In genomic region chr11:47526032-47526431, GRCh38 we compare ENCODE assay signal across 8 cellular contexts. TPM values are rescaled to one million over a fixed set of nuclear protein-coding genes. Genes with fewer than 3 reads are reported as not detected.
A peak's percentile ranks its signal among the peaks of the same experiment; 100 is the strongest.
DNase-seq lines count a peak whose midpoint lies in the region; ATAC-seq and TF ChIP-seq lines count a peak whose summit lies in the region.
"Not testable (repeated sequence)": the region's sequence is repeated elsewhere in the genome, so short reads cannot be mapped to it uniquely, and the experiment has no call there.

No MANE protein-coding gene starts in this region.

- H3K9me3 ChIP-seq in DOHH2 (ENCODE audit: control insufficient read depth, insufficient read depth, low read length); RWPE2 (ENCODE audit: severe bottlenecking); breast epithelium; skeletal muscle tissue (ENCODE audit: control insufficient read depth in 3 of 3, low read length in 3 of 3): not testable (repeated sequence)

- H3F3A ChIP-seq in DOHH2 (ENCODE audit: control insufficient read depth, insufficient read depth), result not testable (repeated sequence)

- H3K9me2 ChIP-seq in DOHH2 (replicated peaks; ENCODE audit: control insufficient read depth, low read length), result not testable (repeated sequence)

- peaks cover 29% of the 10 kb centered on the region for H3K36me3 ChIP-seq in DOHH2 (ENCODE audit: control insufficient read depth, low read length)
- peaks cover 29% of the 10 kb centered on the region for H3K36me3 ChIP-seq in RWPE2 (ENCODE audit: low read depth)
- not testable (repeated sequence) for H3K36me3 ChIP-seq in breast epithelium; skeletal muscle tissue (ENCODE audit: control insufficient read depth in 3 of 3, insufficient read depth in 3 of 3, low read length in 3 of 3)

- TF ChIP-seq POLR2A in breast epithelium (IDR thresholded peaks at IDR 0.05), result not testable (repeated sequence)

- peaks cover 45% of the 10 kb centered on the region for H3K4me1 Mint-ChIP-seq in activated T-helper 1 cell treated with anti-CD3 and anti-CD28 coated beads, Interleukin-12 subunit alpha, Interleukin-12 subunit beta, Interleukin-2, Interleukin-4 antibody, amounts not matched to agents 30 ng/mL and 10 ng/mL and 1 ng/mL, durations not matched to agents 14 hours and 24 hours and 36 hours (ENCODE audit: low read depth)
- H3K4me1 Mint-ChIP-seq in glutamatergic neuron (ENCODE audit: low read depth, unreplicated experiment) (peaks cover 28% of the 10 kb centered on the region), natural killer cell (peaks cover 43 to 51% of the 10 kb centered on the region in 2 donors), type B pancreatic cell (ENCODE audit: unreplicated experiment) (peaks cover 34% of the 10 kb centered on the region)

- H4K20me1 ChIP-seq in DOHH2 (ENCODE audit: control insufficient read depth, insufficient read depth, low read depth, low read length), result peaks cover 31% of the 10 kb centered on the region

- not testable (repeated sequence) for DNase-seq in RWPE2 (ENCODE audit: low spot score); activated T-helper 1 cell treated with anti-CD3 and anti-CD28 coated beads, Interleukin-12 subunit alpha, Interleukin-12 subunit beta, Interleukin-2, Interleukin-4 antibody, amounts not matched to agents 30 ng/mL and 10 ng/mL and 1 ng/mL, durations not matched to agents 14 hours and 24 hours and 36 hours (ENCODE audit: low spot score); breast epithelium (ENCODE audit: low spot score in 2 of 2); glutamatergic neuron; natural killer cell; type B pancreatic cell (ENCODE audit: extremely low spot score, unreplicated experiment)

- peaks cover 100% of the 10 kb centered on the region for H3K79me2 ChIP-seq in DOHH2 (ENCODE audit: control insufficient read depth, low read length)

- H3K4me2 ChIP-seq in DOHH2 (ENCODE audit: low read length), result 0 out of 2 replicates have a peak overlapping the region, but pooled peaks have one; percentile 38

- intact Hi-C loops in activated T-helper 1 cell treated with anti-CD3 and anti-CD28 coated beads, Interleukin-12 subunit alpha, Interleukin-12 subunit beta, Interleukin-2, Interleukin-4 antibody, amounts not matched to agents 30 ng/mL and 10 ng/mL and 1 ng/mL, durations not matched to agents 14 hours and 24 hours and 36 hours (cut with micrococcal nuclease); breast epithelium (cut with DNase I; ENCODE audit: low total_unique reads); natural killer cell (cut with micrococcal nuclease): not testable (repeated sequence)

- not testable (repeated sequence) for H3K27ac ChIP-seq in DOHH2 (ENCODE audit: low read depth, low read length)
- H3K27ac ChIP-seq in RWPE2 (ENCODE audit: poor library complexity, severe bottlenecking), result peak overlapping the region; percentile 81
- peak overlapping the region; percentile 28 to 86 for H3K27ac ChIP-seq in breast epithelium
- peak overlapping the region; percentile 91 for H3K27ac ChIP-seq in skeletal muscle tissue (ENCODE audit: low read depth, low read length)

- not testable (repeated sequence) for H3K27me3 Mint-ChIP-seq in activated T-helper 1 cell treated with anti-CD3 and anti-CD28 coated beads, Interleukin-12 subunit alpha, Interleukin-12 subunit beta, Interleukin-2, Interleukin-4 antibody, amounts not matched to agents 30 ng/mL and 10 ng/mL and 1 ng/mL, durations not matched to agents 14 hours and 24 hours and 36 hours (ENCODE audit: insufficient read depth); glutamatergic neuron (ENCODE audit: unreplicated experiment); natural killer cell (ENCODE audit: low read depth in 2 of 2); type B pancreatic cell

- ATAC-seq in RWPE2 (ENCODE audit: low read depth); natural killer cell: not testable (repeated sequence)

- H3K9me3 Mint-ChIP-seq in activated T-helper 1 cell treated with anti-CD3 and anti-CD28 coated beads, Interleukin-12 subunit alpha, Interleukin-12 subunit beta, Interleukin-2, Interleukin-4 antibody, amounts not matched to agents 30 ng/mL and 10 ng/mL and 1 ng/mL, durations not matched to agents 14 hours and 24 hours and 36 hours; glutamatergic neuron (ENCODE audit: unreplicated experiment); natural killer cell; type B pancreatic cell: not testable (repeated sequence)

- not testable (repeated sequence) for H3K27me3 ChIP-seq in DOHH2 (ENCODE audit: control insufficient read depth, low read length); RWPE2 (ENCODE audit: insufficient read depth, poor library complexity, severe bottlenecking); breast epithelium; skeletal muscle tissue (ENCODE audit: control insufficient read depth in 3 of 3, insufficient read depth in 3 of 3, low read length in 3 of 3)

- not testable (repeated sequence) for TF ChIP-seq CTCF in DOHH2 (IDR thresholded peaks at IDR 0.05; ENCODE audit: low read depth, low read length, poor library complexity, severe bottlenecking); RWPE2 (IDR thresholded peaks at IDR 0.05; ENCODE audit: poor library complexity, severe bottlenecking); breast epithelium (IDR thresholded peaks at IDR 0.05); glutamatergic neuron (IDR thresholded peaks at IDR 0.05; ENCODE audit: partially characterized antibody, unreplicated experiment); natural killer cell (IDR thresholded peaks at IDR 0.05); type B pancreatic cell (conservative IDR thresholded peaks at IDR 0.05)

- H3K36me3 Mint-ChIP-seq in activated T-helper 1 cell treated with anti-CD3 and anti-CD28 coated beads, Interleukin-12 subunit alpha, Interleukin-12 subunit beta, Interleukin-2, Interleukin-4 antibody, amounts not matched to agents 30 ng/mL and 10 ng/mL and 1 ng/mL, durations not matched to agents 14 hours and 24 hours and 36 hours (ENCODE audit: low read depth), result peaks cover 10% of the 10 kb centered on the region
- H3K36me3 Mint-ChIP-seq in glutamatergic neuron (ENCODE audit: unreplicated experiment); natural killer cell: not testable (repeated sequence)
- H3K36me3 Mint-ChIP-seq in type B pancreatic cell, result peaks cover 13% of the 10 kb centered on the region

- not testable (repeated sequence) for H3K4me3 Mint-ChIP-seq in activated T-helper 1 cell treated with anti-CD3 and anti-CD28 coated beads, Interleukin-12 subunit alpha, Interleukin-12 subunit beta, Interleukin-2, Interleukin-4 antibody, amounts not matched to agents 30 ng/mL and 10 ng/mL and 1 ng/mL, durations not matched to agents 14 hours and 24 hours and 36 hours; glutamatergic neuron (ENCODE audit: unreplicated experiment); natural killer cell; type B pancreatic cell

- H3K27ac Mint-ChIP-seq in activated T-helper 1 cell treated with anti-CD3 and anti-CD28 coated beads, Interleukin-12 subunit alpha, Interleukin-12 subunit beta, Interleukin-2, Interleukin-4 antibody, amounts not matched to agents 30 ng/mL and 10 ng/mL and 1 ng/mL, durations not matched to agents 14 hours and 24 hours and 36 hours, result peak overlapping the region; percentile 76
- H3K27ac Mint-ChIP-seq in glutamatergic neuron (ENCODE audit: unreplicated experiment), result peak overlapping the region; percentile 90
- H3K27ac Mint-ChIP-seq in natural killer cell, result peak overlapping the region; percentile 67 to 93
- peak overlapping the region; percentile 86 for H3K27ac Mint-ChIP-seq in type B pancreatic cell

- H3K4me1 ChIP-seq in DOHH2 (ENCODE audit: control insufficient read depth, low read length) (peaks cover 51% of the 10 kb centered on the region), RWPE2 (ENCODE audit: insufficient read depth, poor library complexity, severe bottlenecking) (peaks cover 36% of the 10 kb centered on the region), breast epithelium (peaks cover 12 to 20% of the 10 kb centered on the region in 2 donors), skeletal muscle tissue (ENCODE audit: control insufficient read depth in 3 of 3, insufficient read depth in 3 of 3, low read length in 3 of 3) (peaks cover 35 to 41% (median 37%) of the 10 kb centered on the region in 3 donors)

- not testable (repeated sequence) for H3K4me3 ChIP-seq in DOHH2 (ENCODE audit: low read length); RWPE2 (ENCODE audit: severe bottlenecking); breast epithelium; skeletal muscle tissue (ENCODE audit: low read length in 3 of 3)

- not testable (repeated sequence) for H3K9ac ChIP-seq in skeletal muscle tissue (ENCODE audit: low read depth in 1 of 3, low read length in 3 of 3)

RNA-seq across cellular contexts. Expression of gene CELF1, which starts 26.9 kb away (rescaled TPM):
- total RNA-seq in activated T-helper 1 cell treated with anti-CD3 and anti-CD28 coated beads, Interleukin-12 subunit alpha, Interleukin-12 subunit beta, Interleukin-2, Interleukin-4 antibody, amounts not matched to agents 30 ng/mL and 10 ng/mL and 1 ng/mL, durations not matched to agents 14 hours and 24 hours and 36 hours, result 148 and 155 TPM in 2 replicates
- total RNA-seq in breast epithelium (100 to 1,000 TPM in 2 of 3 donors, 10 to 100 TPM in 1; 94.1 to 117 (median 114) TPM), glutamatergic neuron (ENCODE audit: unreplicated experiment) (261 TPM), natural killer cell (100 to 1,000 TPM; 128 to 168 (median 162) TPM), skeletal muscle tissue (74.6 TPM), type B pancreatic cell (ENCODE audit: low replicate concordance) (97.8 and 125 TPM in 2 replicates)

RNA-seq across cellular contexts. Expression of gene PTPMT1, which starts 39.4 kb away (rescaled TPM):
- total RNA-seq in activated T-helper 1 cell treated with anti-CD3 and anti-CD28 coated beads, Interleukin-12 subunit alpha, Interleukin-12 subunit beta, Interleukin-2, Interleukin-4 antibody, amounts not matched to agents 30 ng/mL and 10 ng/mL and 1 ng/mL, durations not matched to agents 14 hours and 24 hours and 36 hours, result 57.5 and 60.6 TPM in 2 replicates
- total RNA-seq in breast epithelium (100 to 1,000 TPM; 130 to 139 (median 137) TPM), glutamatergic neuron (ENCODE audit: unreplicated experiment) (27.5 TPM), natural killer cell (10 to 100 TPM; 19.4 to 28.6 (median 20.4) TPM), skeletal muscle tissue (18.8 TPM), type B pancreatic cell (ENCODE audit: low replicate concordance) (43.6 and 58.4 TPM in 2 replicates)

RNA-seq across cellular contexts. Expression of gene KBTBD4, which starts 52.7 kb away (rescaled TPM):
- 16.3 and 19.0 TPM in 2 replicates for total RNA-seq in activated T-helper 1 cell treated with anti-CD3 and anti-CD28 coated beads, Interleukin-12 subunit alpha, Interleukin-12 subunit beta, Interleukin-2, Interleukin-4 antibody, amounts not matched to agents 30 ng/mL and 10 ng/mL and 1 ng/mL, durations not matched to agents 14 hours and 24 hours and 36 hours
- 10 to 100 TPM; 26.6 to 31.5 (median 26.9) TPM for total RNA-seq in breast epithelium
- total RNA-seq in glutamatergic neuron (ENCODE audit: unreplicated experiment), result 11.1 TPM
- 10 to 100 TPM; 17.7 to 24.1 (median 20.9) TPM for total RNA-seq in natural killer cell
- total RNA-seq in skeletal muscle tissue, result 19.8 TPM
- total RNA-seq in type B pancreatic cell (ENCODE audit: low replicate concordance), result 14.5 and 18.0 TPM in 2 replicates

RNA-seq across cellular contexts. Expression of gene NDUFS3, which starts 52.8 kb away (rescaled TPM):
- total RNA-seq in activated T-helper 1 cell treated with anti-CD3 and anti-CD28 coated beads, Interleukin-12 subunit alpha, Interleukin-12 subunit beta, Interleukin-2, Interleukin-4 antibody, amounts not matched to agents 30 ng/mL and 10 ng/mL and 1 ng/mL, durations not matched to agents 14 hours and 24 hours and 36 hours, result 148 and 152 TPM in 2 replicates
- total RNA-seq in breast epithelium (10 to 100 TPM; 49.0 to 59.7 (median 49.2) TPM), glutamatergic neuron (ENCODE audit: unreplicated experiment) (122 TPM), natural killer cell (100 to 1,000 TPM; 114 to 138 (median 115) TPM), skeletal muscle tissue (95.5 TPM), type B pancreatic cell (ENCODE audit: low replicate concordance) (150 and 161 TPM in 2 replicates)
